Comparison of ENCODE assay signal across 15 cellular contexts in genomic region chr9:35656340-35656739, GRCh38. TPM values are rescaled to one million over a fixed set of nuclear protein-coding genes. Genes with fewer than 3 reads are reported as not detected.
DNase-seq lines count a peak whose midpoint lies in the region; ATAC-seq and TF ChIP-seq lines count a peak whose summit lies in the region.
"Had no signal": no experiment of that assay in that cellular context is flagged by ENCODE, and none has a peak within 500 bp of the region (broad histone marks: within the 10 kb centered on the region; RNA-seq: fewer than 3 reads in every experiment).

No MANE protein-coding gene starts in this region.

- peaks cover 66% of the 10 kb centered on the region for H3K4me1 Mint-ChIP-seq in CD4-positive, alpha-beta T cell (ENCODE audit: low read depth)
- peaks cover 8% of the 10 kb centered on the region for H3K4me1 Mint-ChIP-seq in Calu3 (ENCODE audit: low read depth, unreplicated experiment)
- peaks cover 47% of the 10 kb centered on the region for H3K4me1 Mint-ChIP-seq in brain
- peaks cover 35% of the 10 kb centered on the region for H3K4me1 Mint-ChIP-seq in neural progenitor cell

- H3K27me3 Mint-ChIP-seq in CD4-positive, alpha-beta T cell, result peaks cover 8% of the 10 kb centered on the region
- H3K27me3 Mint-ChIP-seq in Calu3 (ENCODE audit: unreplicated experiment) (no peaks in the 10 kb centered on the region), brain (peaks cover 1% of the 10 kb centered on the region), neural progenitor cell (ENCODE audit: insufficient read depth, low read depth) (peaks cover 16% of the 10 kb centered on the region)

- H3K4me2 ChIP-seq in neural progenitor cell, result no peak overlapping the region

- H3K4me3 ChIP-seq in neural progenitor cell, result no peak overlapping the region

- H3K4me1 ChIP-seq in neural progenitor cell, result no peaks in the 10 kb centered on the region

- intact Hi-C loops in CD4-positive, alpha-beta T cell (cut with DNase I, micrococcal nuclease), result loop anchor here (2.0 to 5.0 kb wide), 3 partner anchors 39 to 171 kb away; partner anchors contain the start of genes CD72 (in 2 of the 2), CREB3 (in 1 of the 2), FAM221B (in 1 of the 2) and TLN1 (in 1 of the 2)
- intact Hi-C loops in Calu3 (cut with micrococcal nuclease; ENCODE audit: unreplicated experiment), result no loop called here

- H3K4me3 Mint-ChIP-seq in CD4-positive, alpha-beta T cell, result peak overlapping the region; percentile 96
- H3K4me3 Mint-ChIP-seq in Calu3 (ENCODE audit: low read depth, unreplicated experiment), result no peak overlapping the region
- peak overlapping the region; percentile 80 to 86 (median 86) for H3K4me3 Mint-ChIP-seq in brain
- peak overlapping the region; percentile 91 for H3K4me3 Mint-ChIP-seq in neural progenitor cell

- ATAC-seq in CD4-positive, alpha-beta T cell (ENCODE audit: poor library complexity), result no peak
- no peak for ATAC-seq in GM18907 (IDR thresholded peaks at IDR 0.05; ENCODE audit: unreplicated experiment)
- ATAC-seq: left colon had no signal

- no peaks in the 10 kb centered on the region for H3K36me3 ChIP-seq in neural progenitor cell
- H3K36me3 ChIP-seq: pancreas had no signal

- peaks cover 3% of the 10 kb centered on the region for H3K9me3 Mint-ChIP-seq in CD4-positive, alpha-beta T cell
- H3K9me3 Mint-ChIP-seq in Calu3 (ENCODE audit: low read depth, unreplicated experiment) (no peaks in the 10 kb centered on the region), brain (peaks cover 0 to 9% (median 0%) of the 10 kb centered on the region in 5 experiments), neural progenitor cell (peaks cover 3% of the 10 kb centered on the region)

- no peaks in the 10 kb centered on the region for H3K27me3 ChIP-seq in CD4-positive, alpha-beta T cell (ENCODE audit: control insufficient read depth, insufficient read depth, low read length)
- peaks cover 15% of the 10 kb centered on the region for H3K27me3 ChIP-seq in neural progenitor cell
- H3K27me3 ChIP-seq: pancreas had no signal

- H3F3A ChIP-seq in neural progenitor cell (ENCODE audit: low read depth), result peaks cover 37% of the 10 kb centered on the region

- no peak overlapping the region for H2AFZ ChIP-seq in neural progenitor cell (replicated peaks)

- CTCF ChIA-PET in CD4-positive, alpha-beta T cell (lab: Charles Lee), result interaction anchor here (2.7 to 6.2 kb wide), 7 partner anchors 9 to 100 kb away, joined by 15 to 94 read pairs (median 22); partner anchors contain the start of genes CD72, CREB3, SIT1 and TLN1
- CTCF ChIA-PET in Calu3 (lab: Charles Lee), result no interaction called here

- peaks cover 47% of the 10 kb centered on the region for H3K36me3 Mint-ChIP-seq in CD4-positive, alpha-beta T cell (ENCODE audit: low read depth)
- H3K36me3 Mint-ChIP-seq in Calu3 (ENCODE audit: insufficient read depth, unreplicated experiment) (peaks cover 31% of the 10 kb centered on the region), brain (peaks cover 21% of the 10 kb centered on the region), neural progenitor cell (peaks cover 22% of the 10 kb centered on the region)

- POLR2A ChIA-PET in CD4-positive, alpha-beta T cell (lab: Charles Lee), result interaction anchor here (0.7 to 5.1 kb wide), 9 partner anchors 8 to 156 kb away, joined by 3 to 175 read pairs (median 8); partner anchors contain the start of genes ARHGEF39, SPAG8 and TESK1

- TF ChIP-seq CTCF in CD4-positive, alpha-beta T cell (IDR thresholded peaks at IDR 0.05), result no peak
- no peak for TF ChIP-seq CTCF in Calu3 (IDR thresholded peaks at IDR 0.05; ENCODE audit: unreplicated experiment)
- no peak for TF ChIP-seq CTCF in brain (conservative IDR thresholded peaks at IDR 0.05)
- no peak for TF ChIP-seq CTCF in neural progenitor cell (IDR thresholded peaks at IDR 0.05)
- no peak for TF ChIP-seq CTCF in GM10266 (IDR thresholded peaks at IDR 0.05; ENCODE audit: control insufficient read depth, insufficient read depth, low read depth, missing control alignments)

- peaks cover 8% of the 10 kb centered on the region for H3K79me2 ChIP-seq in neural progenitor cell (ENCODE audit: low read depth)

- H3K27ac Mint-ChIP-seq in CD4-positive, alpha-beta T cell, result peak overlapping the region; percentile 100
- H3K27ac Mint-ChIP-seq in Calu3 (ENCODE audit: unreplicated experiment) (peak overlapping the region; percentile 100), brain (peak overlapping the region; percentile 98 to 100 (median 99)), neural progenitor cell (no peak overlapping the region)

- H3K27ac ChIP-seq in CD4-positive, alpha-beta T cell (ENCODE audit: low read depth, low read length), result no peak overlapping the region
- H3K27ac ChIP-seq in neural progenitor cell, result no peak overlapping the region

- no TSS peak for BruUV-seq in Calu3 (replicated peaks; lab: Mats Ljungman, UMichigan)

- DNase-seq in CD4-positive, alpha-beta T cell, result no peak
- DNase-seq in Calu3, result no peak
- no peak for DNase-seq in neural progenitor cell (ENCODE audit: low spot score)
- no peak for DNase-seq in NCI-H524 treated with DMSO at 0.1 percent for 48 hours (lab: John Stamatoyannopoulos, UW)
- no peak for DNase-seq in GM10266 (ENCODE audit: extremely low spot score)
- DNase-seq: left colon; NCI-H446 treated with DMSO at 0.1 percent for 48 hours; pancreas; stimulated activated CD4-positive, alpha-beta T cell treated with anti-CD3 and anti-CD28 coated beads, Interleukin-1b, Interleukin-23, amount 100 ng/mL, for 48 hours; WERI-Rb-1 had no signal

- no peak overlapping the region for H3K9ac ChIP-seq in neural progenitor cell

- peaks cover 10% of the 10 kb centered on the region for H4K20me1 ChIP-seq in neural progenitor cell (ENCODE audit: low read depth)

- H3K9me3 ChIP-seq in CD4-positive, alpha-beta T cell (ENCODE audit: control insufficient read depth, low read length), result no peaks in the 10 kb centered on the region
- H3K9me3 ChIP-seq in neural progenitor cell (ENCODE audit: low read depth), result no peaks in the 10 kb centered on the region
- H3K9me3 ChIP-seq: pancreas had no signal

RNA-seq across cellular contexts. Expression of gene RMRP, which starts 1.5 kb away (rescaled TPM):
- total RNA-seq in CD4-positive, alpha-beta T cell, result over 10,000 TPM; 14,857 to 24,615 TPM
- total RNA-seq in Calu3 (2022) (8,471 and 11,520 TPM in 2 replicates), neural progenitor cell (ENCODE audit: low replicate concordance) (1,307 and 2,709 TPM in 2 replicates)
- not detected for polyA plus RNA-seq in brain (ENCODE audit: insufficient read depth, low read depth, low replicate concordance)

RNA-seq across cellular contexts. Expression of gene CCDC107, which starts 1.8 kb away (rescaled TPM):
- 10 to 100 TPM; 10.2 TPM for total RNA-seq in CD4-positive, alpha-beta T cell
- total RNA-seq in Calu3 (2022) (7.9 and 8.0 TPM in 2 replicates), neural progenitor cell (ENCODE audit: low replicate concordance) (3.8 and 10.6 TPM in 2 replicates)
- 45.7 TPM for polyA plus RNA-seq in brain (ENCODE audit: insufficient read depth, low read depth, low replicate concordance)

RNA-seq across cellular contexts. Expression of gene SIT1, which starts 5.6 kb away (rescaled TPM):
- 10 to 100 TPM; 18.4 to 19.2 TPM for total RNA-seq in CD4-positive, alpha-beta T cell
- total RNA-seq in Calu3 (2022) (not detected in 2 replicates), neural progenitor cell (ENCODE audit: low replicate concordance) (0.56 and 0.86 TPM in 2 replicates)
- 2.0 TPM for polyA plus RNA-seq in brain (ENCODE audit: insufficient read depth, low read depth, low replicate concordance)
- total RNA-seq: Daoy, frontal cortex, M059J had no signal

RNA-seq across cellular contexts. Expression of gene ARHGEF39, which starts 8.7 kb away (rescaled TPM):
- total RNA-seq in CD4-positive, alpha-beta T cell, result under 1 TPM; 0.08 to 0.17 TPM
- total RNA-seq in Calu3 (2022) (14.2 and 15.4 TPM in 2 replicates), neural progenitor cell (ENCODE audit: low replicate concordance) (13.2 and 31.9 TPM in 2 replicates)
- 11.6 TPM for polyA plus RNA-seq in brain (ENCODE audit: insufficient read depth, low read depth, low replicate concordance)

RNA-seq across cellular contexts. Expression of gene CA9, which starts 17.4 kb away (rescaled TPM):
- not detected for total RNA-seq in CD4-positive, alpha-beta T cell
- total RNA-seq in Calu3 (2022) (0.64 and 0.76 TPM in 2 replicates), neural progenitor cell (ENCODE audit: low replicate concordance) (0.09 and 0.25 TPM in 2 replicates)
- polyA plus RNA-seq in brain (ENCODE audit: insufficient read depth, low read depth, low replicate concordance), result 3.7 TPM
- total RNA-seq: Daoy had no signal

Comparison
In these comparisons a context has a peak if more than half of its experiments do, and no peak if none do; other contexts are left out.
1. RNA of gene SIT1, which starts 5.6 kb away (total RNA-seq): 18.4 to 19.2 TPM in CD4-positive, alpha-beta T cell; 0.56 to 0.86 TPM in neural progenitor cell and not detected in Calu3; every median in the first group is over 10 times any median in the second.